In genomic region chr7:96414931-96415292, GRCh38 we compare ENCODE assay signal across 8 cellular contexts.
DNase-seq lines count a peak whose midpoint lies in the region; ATAC-seq, FAIRE-seq and TF ChIP-seq lines count a peak whose summit lies in the region.

No MANE protein-coding gene starts in this region.

- H3K4me1 Mint-ChIP-seq in activated T-cell treated with anti-CD3 and anti-CD28 coated beads, Interleukin-2, amount 50 U/mL, for 72 hours (ENCODE audit: low read depth) = no peaks in the 10 kb centered on the region

- no peaks in the 10 kb centered on the region for H3K36me3 Mint-ChIP-seq in activated T-cell treated with anti-CD3 and anti-CD28 coated beads, Interleukin-2, amount 50 U/mL, for 72 hours (ENCODE audit: insufficient read depth in 2 of 2)

- H3K4me3 ChIP-seq in AG09309 (ENCODE audit: control insufficient read depth, low read depth, low read length) = no peak overlapping the region

- in situ Hi-C loops in GM13976 (cut with MboI; ENCODE audit: low sequenced_read_pairs, unreplicated experiment) = loop anchor here (25.0 kb wide), 1 partner anchor 622 kb away; no protein-coding TSS in a partner anchor

- no peak overlapping the region for H3K4me3 Mint-ChIP-seq in activated T-cell treated with anti-CD3 and anti-CD28 coated beads, Interleukin-2, amount 50 U/mL, for 72 hours

- H3K27me3 Mint-ChIP-seq in activated T-cell treated with anti-CD3 and anti-CD28 coated beads, Interleukin-2, amount 50 U/mL, for 72 hours (ENCODE audit: low read depth) = peaks cover 12% of the 10 kb centered on the region

- H3K9me3 Mint-ChIP-seq in activated T-cell treated with anti-CD3 and anti-CD28 coated beads, Interleukin-2, amount 50 U/mL, for 72 hours = no peaks in the 10 kb centered on the region

- intact Hi-C loops in head of caudate nucleus (cut with DNase I) (loop anchor here (10.0 kb wide), 1 partner anchor 610 kb away; the partner anchor contains the start of gene DLX5), sciatic nerve (cut with DNase I) (no loop called here)

- H3K27ac Mint-ChIP-seq in activated T-cell treated with anti-CD3 and anti-CD28 coated beads, Interleukin-2, amount 50 U/mL, for 72 hours = no peak overlapping the region

- peak; percentile 78 for ATAC-seq in HG03378 (IDR thresholded peaks at IDR 0.05; ENCODE audit: unreplicated experiment)
- peak; percentile 60 to 70 for ATAC-seq in activated T-cell treated with anti-CD3 and anti-CD28 coated beads, Interleukin-2, amount 50 U/mL, for 72 hours (replicated peaks in 1 of 2)
- ATAC-seq in sciatic nerve = peak; percentile 86

- TF ChIP-seq CTCF in AG09309 (IDR thresholded peaks at IDR 0.05; ENCODE audit: control insufficient read depth, insufficient read depth, low read depth, low read length, missing control alignments) (peak; percentile 76), GM13976 (IDR thresholded peaks at IDR 0.05; ENCODE audit: borderline replicate concordance, control extremely low read depth, extremely low read depth, insufficient read depth, missing control alignments) (peak; percentile 65)

- no peak for FAIRE-seq in frontal cortex (lab: Jason Lieb, UNC)

- DNase-seq in AG09309 (ENCODE audit: low read depth) (no peak), GM13976 (ENCODE audit: low spot score) (peak; percentile 41), NCI-H526 (lab: John Stamatoyannopoulos, UW) (peak; percentile 61 to 90), head of caudate nucleus (peak; percentile 6 to 82 (median 55)), sciatic nerve (ENCODE audit: low spot score) (no peak), frontal cortex (ENCODE audit: low spot score in 2 of 2) (no peak)
- peak; percentile 44 to 53 for DNase-seq in activated T-cell treated with anti-CD3 and anti-CD28 coated beads, Interleukin-2, amount 50 U/mL, for 72 hours

Comparison
In these comparisons a context has a peak if more than half of its experiments do, and no peak if none do; other contexts are left out.
1. DNase-seq: peak in GM13976 (single experiment), NCI-H526 (2 of 2), activated T-cell treated with anti-CD3 and anti-CD28 coated beads, Interleukin-2, amount 50 U/mL, for 72 hours (2 of 2) and head of caudate nucleus (42 of 42); none in AG09309 (single experiment), sciatic nerve (single experiment) and frontal cortex (0 of 2).
2. Peak in every context shown above with its lines, with median percentiles within 50 percentile points of each other: ATAC-seq.